In the genomic region with DNA sequence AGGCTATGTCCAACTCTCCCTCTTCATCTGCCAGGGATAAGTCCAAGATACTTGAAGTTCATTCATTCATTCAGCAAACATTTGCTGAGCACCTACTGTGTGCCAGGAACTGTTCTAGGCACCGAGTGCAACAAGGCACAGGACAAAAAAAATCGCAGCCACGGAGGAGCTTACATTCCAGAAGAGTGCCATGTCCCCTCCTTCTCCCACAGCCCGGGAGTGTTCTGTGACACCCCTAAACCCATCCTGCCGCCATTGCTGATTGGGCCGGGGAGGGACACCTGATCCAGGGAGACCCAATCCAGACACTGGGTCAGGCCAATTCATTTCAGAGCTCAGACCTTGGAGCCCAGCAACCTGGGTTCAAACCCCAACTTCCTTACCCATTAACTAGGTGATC, we compare ENCODE assay signal across 17 cellular contexts.
"Had no signal": no experiment of that assay in that cellular context is flagged by ENCODE, and none has a peak within 500 bp of the region (broad histone marks: within the 10 kb centered on the region; RNA-seq: fewer than 3 reads in every experiment).

No MANE protein-coding gene starts in this region.

- DNase-seq: activated CD4-positive, alpha-beta T cell treated with anti-CD3 and anti-CD28 coated beads for 4 hours; activated CD8-positive, alpha-beta T cell treated with anti-CD3 and anti-CD28 coated beads for 36 hours; activated effector memory CD4-positive, alpha-beta T cell treated with Interleukin-2 at 50 U/mL for 16 hours; activated T-cell treated with anti-CD3 and anti-CD28 coated beads, Interleukin-2, amount 50 U/mL, for 4 hours; central memory CD4-positive, alpha-beta T cell; effector CD4-positive, alpha-beta T cell; foreskin keratinocyte; head of caudate nucleus; left colon; mesendoderm; occipital lobe; stimulated activated CD4-positive, alpha-beta T cell treated with anti-CD3 and anti-CD28 coated beads, Interleukin-4, amount 100 ng/mL, for 24 hours; stimulated activated naive CD4-positive, alpha-beta T cell; SW 1271 had no signal

- H3K4me3 ChIP-seq: coronary artery had no signal

- H3K27ac ChIP-seq: foreskin keratinocyte had no signal

- ATAC-seq: activated CD8-positive, alpha-beta T cell treated with anti-CD3 and anti-CD28 coated beads for 36 hours; activated T-cell treated with anti-CD3 and anti-CD28 coated beads, Interleukin-2, amount 50 U/mL, for 4 hours; foreskin keratinocyte; left colon; natural killer cell treated with Interleukin-12 subunit alpha and Interleukin-12 subunit beta and Interleukin-15 and Interleukin-18, amount 100 ng/mL, for 72 hours; WTC11 had no signal

- H3K4me1 ChIP-seq: foreskin keratinocyte had no signal
